In genomic region chr11:61833926-61834277, GRCh38 we compare ENCODE assay signal across 1 cellular context.
TF ChIP-seq lines count a peak whose summit lies in the region.

No MANE protein-coding gene starts in this region.

TF ChIP-seq in endothelial cell of umbilical vein, 7 proteins besides CTCF, POLR2A, EP300 and RAD21:
- no peak for TF ChIP-seq POLR2AphosphoS5 (IDR thresholded peaks at IDR 0.05; ENCODE audit: insufficient read depth, low read depth, low read length)
- TF ChIP-seq EZH2 (IDR thresholded peaks at IDR 0.05; ENCODE audit: borderline replicate concordance, low read depth, low read length, severe bottlenecking) = no peak
- TF ChIP-seq FOS (IDR thresholded peaks at IDR 0.05; ENCODE audit: borderline replicate concordance, insufficient read depth, low read length) = no peak
- TF ChIP-seq GATA2 (IDR thresholded peaks at IDR 0.05; ENCODE audit: insufficient read depth, insufficient read length, low read depth, low read length) = no peak
- TF ChIP-seq MYC (IDR thresholded peaks at IDR 0.05; ENCODE audit: low read depth, low read length) = no peak
- no peak for TF ChIP-seq JUN (IDR thresholded peaks at IDR 0.05; ENCODE audit: borderline replicate concordance, insufficient read depth, insufficient read length, low read depth)
- no peak for TF ChIP-seq MAX (IDR thresholded peaks at IDR 0.05; ENCODE audit: insufficient read depth, insufficient read length)
